In the genomic region with DNA sequence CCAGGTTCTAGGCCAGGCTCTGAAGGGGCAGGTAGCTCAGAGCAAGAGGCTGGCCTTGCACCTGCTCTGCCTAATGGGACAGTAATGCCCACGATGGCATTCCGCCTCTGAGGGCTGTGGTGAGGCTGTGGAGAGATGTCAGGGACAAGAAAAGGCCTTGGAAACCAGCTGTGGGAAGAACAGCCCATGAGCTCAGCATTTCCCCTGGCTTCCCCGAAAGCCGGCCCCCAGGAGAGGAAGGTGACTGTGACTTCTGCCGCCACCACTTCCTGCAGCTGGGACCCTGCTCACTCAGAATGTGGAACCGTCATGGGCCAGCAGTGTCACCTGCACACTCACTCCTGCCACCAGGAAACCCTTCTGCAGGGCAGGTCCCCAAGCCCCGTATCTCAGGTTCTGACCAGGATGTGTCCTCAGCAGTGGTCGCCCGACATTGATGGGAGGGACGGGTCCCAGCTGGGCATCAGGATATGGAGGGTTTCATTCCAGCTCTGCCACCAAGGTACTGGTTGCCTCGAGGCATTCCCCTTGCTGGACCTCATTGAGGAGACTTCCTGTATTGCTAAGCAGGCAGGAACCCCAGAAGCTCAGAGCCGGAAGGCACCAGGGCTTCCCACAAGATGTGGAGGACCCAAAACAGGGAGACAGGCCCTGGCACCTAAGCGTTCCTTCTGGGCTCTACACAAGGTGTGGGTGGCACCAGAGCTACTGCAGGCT, we compare ENCODE assay signal across 9 cellular contexts. TPM values are rescaled to one million over a fixed set of nuclear protein-coding genes. Genes with fewer than 3 reads are reported as not detected.
DNase-seq lines count a peak whose midpoint lies in the region; ATAC-seq lines count a peak whose summit lies in the region.
"Had no signal": no experiment of that assay in that cellular context is flagged by ENCODE, and none has a peak within 500 bp of the region (broad histone marks: within the 10 kb centered on the region; RNA-seq: fewer than 3 reads in every experiment).

No MANE protein-coding gene starts in this region.

- H3K27ac Mint-ChIP-seq in CD8-positive, alpha-beta memory T cell, result peak overlapping the region; percentile 61 to 96 (median 81)
- peak overlapping the region; percentile 83 for H3K27ac Mint-ChIP-seq in T-helper 2 cell treated with Interferon-gamma antibody and Interleukin-4, amounts not matched to agents 5 μg/mL and 100 μg/mL, for 36 hours

- POLR2A ChIA-PET in CD8-positive, alpha-beta memory T cell (lab: Charles Lee), result interaction anchor here (1.0 to 2.9 kb wide), 3 partner anchors 18 to 29 kb away, joined by 3 to 18 read pairs (median 4); no protein-coding TSS in a partner anchor

- H3K27me3 ChIP-seq in CD8-positive, alpha-beta memory T cell (ENCODE audit: insufficient read depth, low read length, poor library complexity, severe bottlenecking), result no peaks in the 10 kb centered on the region

- H3K4me1 Mint-ChIP-seq in CD8-positive, alpha-beta memory T cell, result peaks cover 69 to 76% (median 71%) of the 10 kb centered on the region in 3 donors
- peaks cover 56% of the 10 kb centered on the region for H3K4me1 Mint-ChIP-seq in T-helper 2 cell treated with Interferon-gamma antibody and Interleukin-4, amounts not matched to agents 5 μg/mL and 100 μg/mL, for 36 hours (ENCODE audit: low read depth)

- peaks cover 0 to 1% of the 10 kb centered on the region in 2 donors for H3K27me3 Mint-ChIP-seq in CD8-positive, alpha-beta memory T cell
- H3K27me3 Mint-ChIP-seq in T-helper 2 cell treated with Interferon-gamma antibody and Interleukin-4, amounts not matched to agents 5 μg/mL and 100 μg/mL, for 36 hours (ENCODE audit: low read depth), result no peaks in the 10 kb centered on the region

- peak; percentile 30 to 73 (median 46) for DNase-seq in CD8-positive, alpha-beta memory T cell
- DNase-seq in T-helper 2 cell treated with Interferon-gamma antibody and Interleukin-4, amounts not matched to agents 5 μg/mL and 100 μg/mL, for 36 hours (ENCODE audit: low spot score), result peak; percentile 89
- DNase-seq in central memory CD4-positive, alpha-beta T cell, result peak; percentile 16
- DNase-seq in stimulated activated CD8-positive, alpha-beta memory T cell treated with anti-CD3 and anti-CD28 coated beads, Interleukin-15, amount 100 ng/mL, for 4 hours (ENCODE audit: low read depth in 2 of 2), result peak; percentile 69 to 78
- DNase-seq in SW 1271 (lab: John Stamatoyannopoulos, UW) (no peak), ureter (ENCODE audit: low spot score) (no peak)

- H3K36me3 Mint-ChIP-seq in CD8-positive, alpha-beta memory T cell, result no peaks in the 10 kb centered on the region
- H3K36me3 Mint-ChIP-seq in T-helper 2 cell treated with Interferon-gamma antibody and Interleukin-4, amounts not matched to agents 5 μg/mL and 100 μg/mL, for 36 hours (ENCODE audit: low read depth), result no peaks in the 10 kb centered on the region

- no peaks in the 10 kb centered on the region for H3K9me3 ChIP-seq in CD8-positive, alpha-beta memory T cell (ENCODE audit: low read length)

- ATAC-seq in HG02642 (IDR thresholded peaks at IDR 0.05; ENCODE audit: poor library complexity, unreplicated experiment) (peak; percentile 35), HG03457 (IDR thresholded peaks at IDR 0.05; ENCODE audit: unreplicated experiment) (no peak)

- H3K4me1 ChIP-seq in CD8-positive, alpha-beta memory T cell (ENCODE audit: insufficient read depth, low read length), result peaks cover 51% of the 10 kb centered on the region

- peak overlapping the region in 6 of 7 donors; percentile 12 to 78 (median 64) for H3K4me3 Mint-ChIP-seq in CD8-positive, alpha-beta memory T cell
- H3K4me3 Mint-ChIP-seq in T-helper 2 cell treated with Interferon-gamma antibody and Interleukin-4, amounts not matched to agents 5 μg/mL and 100 μg/mL, for 36 hours, result peak overlapping the region; percentile 59

- H3K36me3 ChIP-seq in CD8-positive, alpha-beta memory T cell (ENCODE audit: insufficient read depth, low read length), result no peaks in the 10 kb centered on the region

- CTCF ChIA-PET in CD8-positive, alpha-beta memory T cell (lab: Charles Lee), result interaction anchor here (0.6 to 6.2 kb wide), 12 partner anchors 10 to 143 kb away, joined by 3 to 35 read pairs (median 5); no protein-coding TSS in a partner anchor

- no peaks in the 10 kb centered on the region for H3K9me3 Mint-ChIP-seq in CD8-positive, alpha-beta memory T cell
- H3K9me3 Mint-ChIP-seq in T-helper 2 cell treated with Interferon-gamma antibody and Interleukin-4, amounts not matched to agents 5 μg/mL and 100 μg/mL, for 36 hours, result no peaks in the 10 kb centered on the region

- H3K27ac ChIP-seq in CD8-positive, alpha-beta memory T cell (ENCODE audit: low read depth, low read length), result peak overlapping the region; percentile 39
- H3K27ac ChIP-seq: parathyroid adenoma had no signal

- peak overlapping the region; percentile 11 for H3K4me3 ChIP-seq in CD8-positive, alpha-beta memory T cell (ENCODE audit: low read length)

RNA-seq across cellular contexts. Expression of a gene that starts 30.7 kb away (rescaled TPM):
- total RNA-seq in CD8-positive, alpha-beta memory T cell, result 10 to 100 TPM; 71.2 to 72.5 TPM
- 1.9 TPM for polyA plus RNA-seq in CD8-positive, alpha-beta memory T cell
- total RNA-seq in ureter, result 2.2 TPM

RNA-seq across cellular contexts. Expression of a gene that starts 35.6 kb away (rescaled TPM):
- total RNA-seq in CD8-positive, alpha-beta memory T cell, result not detected
- not detected for polyA plus RNA-seq in CD8-positive, alpha-beta memory T cell
- 2.4 TPM for total RNA-seq in ureter

RNA-seq across cellular contexts. Expression of a gene that starts 57.9 kb away (rescaled TPM):
- 10 to 100 TPM; 64.9 to 67.7 TPM for total RNA-seq in CD8-positive, alpha-beta memory T cell
- 101 TPM for polyA plus RNA-seq in CD8-positive, alpha-beta memory T cell
- 26.7 TPM for total RNA-seq in ureter

Comparison
In these comparisons a context has a peak if more than half of its experiments do, and no peak if none do; other contexts are left out.
1. DNase-seq: peak in CD8-positive, alpha-beta memory T cell (5 of 5), T-helper 2 cell treated with Interferon-gamma antibody and Interleukin-4, amounts not matched to agents 5 μg/mL and 100 μg/mL, for 36 hours (single experiment), central memory CD4-positive, alpha-beta T cell (single experiment) and stimulated activated CD8-positive, alpha-beta memory T cell treated with anti-CD3 and anti-CD28 coated beads, Interleukin-15, amount 100 ng/mL, for 4 hours (2 of 2); none in SW 1271 (0 of 2) and ureter (single experiment).
2. RNA of a gene that starts 30.7 kb away (total RNA-seq): 71.2 to 72.5 TPM in CD8-positive, alpha-beta memory T cell; 2.2 TPM in ureter (single experiment); every median in the first group is over 10 times any median in the second.